1 cellular context compared by ENCODE assay signal in genomic region chr11:576791-577610, GRCh38.
TF ChIP-seq lines count a peak whose summit lies in the region.

No MANE protein-coding gene starts in this region.

TF ChIP-seq in HEK293, 187 proteins besides CTCF, POLR2A, EP300 and RAD21 (continued from another document):
- TF ChIP-seq ZNF623 (tag by site-specific recombination; IDR thresholded peaks at IDR 0.05) = no peak
- TF ChIP-seq ZNF2 (tag by site-specific recombination; IDR thresholded peaks at IDR 0.05) = no peak
- TF ChIP-seq ZNF426 (tag by site-specific recombination; IDR thresholded peaks at IDR 0.05) = no peak
- no peak for TF ChIP-seq ZNF423 (tag by site-specific recombination; IDR thresholded peaks at IDR 0.05)
- TF ChIP-seq ZNF16 (tag by site-specific recombination; IDR thresholded peaks at IDR 0.05; ENCODE audit: low read depth) = no peak
- no peak for TF ChIP-seq OSR2 (tag by site-specific recombination; IDR thresholded peaks at IDR 0.05)
- TF ChIP-seq ZNF610 (tag by site-specific recombination; IDR thresholded peaks at IDR 0.05; ENCODE audit: borderline replicate concordance) = no peak
- no peak for TF ChIP-seq ZBTB11 (tag by site-specific recombination; conservative IDR thresholded peaks at IDR 0.05; ENCODE audit: low read depth)
- TF ChIP-seq ZNF391 (tag by site-specific recombination; IDR thresholded peaks at IDR 0.05; ENCODE audit: borderline replicate concordance, low read depth) = no peak
- no peak for TF ChIP-seq ZFHX2 (tag by site-specific recombination; conservative IDR thresholded peaks at IDR 0.05)
- no peak for TF ChIP-seq ZSCAN18 (tag by site-specific recombination; IDR thresholded peaks at IDR 0.05)
- no peak for TF ChIP-seq ZNF248 (tag by site-specific recombination; IDR thresholded peaks at IDR 0.05)
- no peak for TF ChIP-seq ZNF366 (tag by site-specific recombination; conservative IDR thresholded peaks at IDR 0.05)
- no peak for TF ChIP-seq ZNF701 (tag by site-specific recombination; IDR thresholded peaks at IDR 0.05)
- TF ChIP-seq ZIC2 (tag by site-specific recombination; IDR thresholded peaks at IDR 0.05) = peak; percentile 72
- no peak for TF ChIP-seq HOXC10 (CRISPR knock-in tag; IDR thresholded peaks at IDR 0.05)
- no peak for TF ChIP-seq ZNF677 (tag by site-specific recombination; IDR thresholded peaks at IDR 0.05)
- TF ChIP-seq GLIS2 (tag by site-specific recombination; IDR thresholded peaks at IDR 0.05) = peak; percentile 24; the same call in 1 of the 2 replicates
- TF ChIP-seq ZNF398 (tag by site-specific recombination; IDR thresholded peaks at IDR 0.05) = no peak
- no peak for TF ChIP-seq ZNF585B (tag by site-specific recombination; IDR thresholded peaks at IDR 0.05)
- 0 out of 2 replicates have a peak, but pooled peaks have one; percentile 36 for TF ChIP-seq ZXDB (tag by site-specific recombination; IDR thresholded peaks at IDR 0.05)
- TF ChIP-seq ZNF654 (tag by site-specific recombination; IDR thresholded peaks at IDR 0.05; ENCODE audit: low read depth) = no peak
- no peak for TF ChIP-seq ZSCAN16 (tag by site-specific recombination; IDR thresholded peaks at IDR 0.05)
- no peak for TF ChIP-seq ZBTB1 (tag by site-specific recombination; IDR thresholded peaks at IDR 0.05)
- TF ChIP-seq ZNF48 (tag by site-specific recombination; IDR thresholded peaks at IDR 0.05) = no peak
- no peak for TF ChIP-seq ZNF473 (tag by site-specific recombination; IDR thresholded peaks at IDR 0.05)
